In the genomic region with DNA sequence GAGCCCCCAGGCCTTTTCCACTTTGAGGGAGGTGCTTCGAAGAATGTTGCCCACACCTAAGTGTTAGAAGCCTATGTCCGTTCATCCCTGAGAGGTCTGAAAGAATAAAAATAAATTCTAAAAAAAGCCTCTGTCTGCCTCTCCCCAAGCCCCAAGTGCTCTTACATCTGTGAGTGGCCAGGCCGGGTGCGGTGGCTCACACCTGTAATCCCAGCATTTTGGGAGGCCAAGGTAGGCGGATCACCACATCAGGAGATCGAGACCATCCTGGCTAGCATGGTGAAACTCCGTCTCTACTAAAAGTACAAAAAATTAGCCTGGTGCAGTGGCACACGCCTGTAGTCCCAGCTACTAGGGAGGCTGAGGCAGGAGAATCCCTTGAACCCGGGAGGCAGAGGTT, we compare ENCODE assay signal across 1 cellular context.
A peak's percentile ranks its signal among the peaks of the same experiment; 100 is the strongest.
TF ChIP-seq lines count a peak whose summit lies in the region.

No MANE protein-coding gene starts in this region.

TF ChIP-seq in HepG2, 621 proteins besides CTCF, POLR2A, EP300 and RAD21:
- TF ChIP-seq BRF2 (CRISPR knock-in tag; IDR thresholded peaks at IDR 0.05) (0 out of 2 replicates have a peak, but pooled peaks have one; percentile 9), ZNF460 (CRISPR knock-in tag; IDR thresholded peaks at IDR 0.05; ENCODE audit: borderline replicate concordance) (peak; percentile 39; the same call in 1 of the 2 replicates), ZC3H13 (CRISPR knock-in tag; IDR thresholded peaks at IDR 0.05) (0 out of 2 replicates have a peak, but pooled peaks have one; percentile 52)
